Comparison of ENCODE assay signal across 20 cellular contexts in the genomic region with DNA sequence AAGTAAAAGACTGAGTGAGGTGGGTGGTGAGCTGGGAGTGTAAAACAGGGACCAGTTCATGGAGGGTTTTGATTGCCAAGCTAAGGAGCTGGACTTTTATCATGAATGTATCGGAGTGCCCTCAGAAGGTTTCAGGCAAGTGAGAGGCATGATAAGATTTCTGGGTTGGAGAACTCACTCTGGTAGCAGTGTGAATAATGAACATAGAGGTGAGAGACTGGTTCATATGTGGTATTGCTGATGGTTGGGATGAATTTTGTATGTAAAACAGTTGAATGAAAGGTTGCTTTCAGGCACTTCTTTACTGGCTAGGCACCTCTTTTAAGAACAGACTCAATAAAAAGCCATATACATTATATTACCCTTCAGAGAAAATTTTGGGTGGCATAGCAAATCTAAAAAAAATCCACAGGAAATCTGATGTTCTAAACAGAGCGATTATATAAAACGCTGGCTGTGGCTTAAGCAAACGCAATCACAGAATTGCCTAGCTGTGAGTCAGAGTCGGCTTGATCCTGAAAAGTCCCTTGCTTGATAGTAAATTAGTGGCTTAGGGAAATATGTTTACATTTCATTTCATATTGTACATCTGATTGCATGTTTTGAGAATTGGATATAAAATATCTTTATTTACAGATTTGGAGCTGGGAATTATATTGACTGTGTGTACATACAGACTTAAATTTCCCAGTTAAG.
DNase-seq lines count a peak whose midpoint lies in the region; ATAC-seq and TF ChIP-seq lines count a peak whose summit lies in the region.
"Had no signal": no experiment of that assay in that cellular context is flagged by ENCODE, and none has a peak within 500 bp of the region (broad histone marks: within the 10 kb centered on the region; RNA-seq: fewer than 3 reads in every experiment).

No MANE protein-coding gene starts in this region.

- DNase-seq in AG20443 (ENCODE audit: low spot score) (peak; percentile 21), IMR-90 (peak; percentile 88), astrocyte of the spinal cord (ENCODE audit: low read depth, low spot score) (peak; percentile 72), memory B cell (ENCODE audit: low spot score in 2 of 2) (no peak), AML-193 (lab: John Stamatoyannopoulos, UW) (no peak), SK-N-DZ (ENCODE audit: low spot score) (no peak), posterior vena cava (ENCODE audit: low spot score) (no peak), ACHN (no peak)
- DNase-seq: activated CD8-positive, alpha-beta T cell treated with anti-CD3 and anti-CD28 coated beads for 36 hours; activated gamma-delta T cell; BE2C; GDM1; H9; NCI-H1048; NCI-H345; stimulated activated CD8-positive, alpha-beta memory T cell treated with anti-CD3 and anti-CD28 coated beads, Interleukin-4, amount 100 ng/mL, for 48 hours; T-helper 9 cell; uterus had no signal

- POLR2A ChIA-PET in IMR-90 (lab: Charles Lee; ENCODE audit: unreplicated experiment): no interaction called here

- in situ Hi-C loops in IMR-90 (cut with MboI; ENCODE audit: low sequenced_read_pairs) (no loop called here), astrocyte of the spinal cord (cut with HindIII; ENCODE audit: low sequenced_read_pairs) (no loop called here), ACHN (cut with HindIII; ENCODE audit: low pct_ligation_motif_present, low pct_unique_long_range_greater_than_20kb, low sequenced_read_pairs) (no loop called here)

- H2BK120ac ChIP-seq in IMR-90 (ENCODE audit: low read depth, low read length): peak overlapping the region; percentile 86

- H4K91ac ChIP-seq in IMR-90 (ENCODE audit: insufficient read depth, low read depth, low read length): peak overlapping the region; percentile 73

- H3K27me3 ChIP-seq in IMR-90 (ENCODE audit: control insufficient read depth, insufficient read depth, low read length): no peaks in the 10 kb centered on the region
- H3K27me3 ChIP-seq: BE2C, uterus had no signal

- peak overlapping the region; percentile 89 for H2BK15ac ChIP-seq in IMR-90 (ENCODE audit: low read depth, low read length)

- no peaks in the 10 kb centered on the region for H4K20me1 ChIP-seq in IMR-90 (ENCODE audit: insufficient read depth, low read length)

- no peak overlapping the region for H2AK9ac ChIP-seq in IMR-90 (replicated peaks; ENCODE audit: low read depth, low read length, poor library complexity)

- no peak overlapping the region for H2AFZ ChIP-seq in IMR-90 (replicated peaks; ENCODE audit: low read length, poor library complexity)
- H2AFZ ChIP-seq: parathyroid adenoma had no signal

- peak overlapping the region; percentile 79 for H3K4ac ChIP-seq in IMR-90 (ENCODE audit: low read depth, low read length)

- CTCF ChIA-PET in IMR-90 (lab: Yijun Ruan, JAX): interaction anchor here (0.6 to 2.0 kb wide), 5 partner anchors 31 to 1033 kb away, joined by 3 to 5 read pairs (median 4); no protein-coding TSS in a partner anchor

- no TSS peak for BruUV-seq in IMR-90 (replicated peaks; lab: Mats Ljungman, UMichigan)

- ATAC-seq in IMR-90 (ENCODE audit: low read depth) (peak; percentile 91), memory B cell (ENCODE audit: low read depth) (no peak)
- ATAC-seq: activated CD8-positive, alpha-beta T cell treated with anti-CD3 and anti-CD28 coated beads for 36 hours had no signal

- no peaks in the 10 kb centered on the region for H3K27me3 Mint-ChIP-seq in memory B cell
- H3K27me3 Mint-ChIP-seq: activated CD8-positive, alpha-beta T cell treated with anti-CD3 and anti-CD28 coated beads for 36 hours had no signal

- peaks cover 7% of the 10 kb centered on the region for H3K36me3 Mint-ChIP-seq in memory B cell
- H3K36me3 Mint-ChIP-seq: mesothelial cell of epicardium had no signal

- peak overlapping the region; percentile 18 for H3K27ac Mint-ChIP-seq in memory B cell
- H3K27ac Mint-ChIP-seq: activated CD8-positive, alpha-beta T cell treated with anti-CD3 and anti-CD28 coated beads for 36 hours; H9; mesothelial cell of epicardium had no signal

- TF ChIP-seq RAD21 in IMR-90 (IDR thresholded peaks at IDR 0.05; ENCODE audit: low read length): no peak

- H3K4me2 ChIP-seq in IMR-90 (ENCODE audit: low read depth, low read length): peak overlapping the region; percentile 44; the same call in 1 of the 2 replicates

- peak overlapping the region; percentile 20 for H2AK5ac ChIP-seq in IMR-90 (ENCODE audit: low read depth, low read length)

- H3K27ac ChIP-seq in IMR-90 (ENCODE audit: insufficient read depth, low read length): peak overlapping the region; percentile 25; the same call in 1 of the 2 replicates
- H3K27ac ChIP-seq: parathyroid adenoma, uterus had no signal

- H3K23ac ChIP-seq in IMR-90 (ENCODE audit: low read depth, low read length): peak overlapping the region; percentile 78

- peaks cover 13% of the 10 kb centered on the region for H3K4me1 ChIP-seq in IMR-90 (ENCODE audit: control insufficient read depth, insufficient read depth, low read length)
- H3K4me1 ChIP-seq: BE2C, parathyroid adenoma, uterus had no signal

- H3K9ac ChIP-seq in IMR-90 (ENCODE audit: low read depth, low read length): peak overlapping the region; percentile 19; the same call in 1 of the 2 replicates
- H3K9ac ChIP-seq: parathyroid adenoma had no signal

- peaks cover 28% of the 10 kb centered on the region for H3K4me1 Mint-ChIP-seq in memory B cell
- H3K4me1 Mint-ChIP-seq: mesothelial cell of epicardium had no signal

- H3K14ac ChIP-seq in IMR-90 (replicated peaks; ENCODE audit: low read depth, low read length): peak overlapping the region; percentile 49

- intact Hi-C loops in IMR-90 (cut with micrococcal nuclease) (loop anchor here (10.0 kb wide), 1 partner anchor 1028 kb away; no protein-coding TSS in a partner anchor), posterior vena cava (cut with DNase I) (loop anchor here in 1 of 2 donors (1.0 kb wide), 1 partner anchor 43 kb away; no protein-coding TSS in a partner anchor)

- H3K36me3 ChIP-seq in IMR-90 (ENCODE audit: control insufficient read depth, insufficient read depth, low read length): no peaks in the 10 kb centered on the region
- H3K36me3 ChIP-seq: BE2C, uterus had no signal

- H3K9me3 Mint-ChIP-seq in memory B cell: no peaks in the 10 kb centered on the region
- H3K9me3 Mint-ChIP-seq: activated CD8-positive, alpha-beta T cell treated with anti-CD3 and anti-CD28 coated beads for 36 hours; H9; mesothelial cell of epicardium had no signal

- H3K79me1 ChIP-seq in IMR-90 (ENCODE audit: low read depth in 1 of 2, low read length in 2 of 2): no peaks in the 10 kb centered on the region

- H3K4me3 ChIP-seq in IMR-90 (ENCODE audit: insufficient read depth, low read depth, low read length) (no peak overlapping the region), astrocyte of the spinal cord (ENCODE audit: low read depth, low read length) (no peak overlapping the region)
- H3K4me3 ChIP-seq: uterus had no signal

- H3K56ac ChIP-seq in IMR-90 (ENCODE audit: extremely low read depth, insufficient read depth, low read length): peak overlapping the region; percentile 37; the same call in 1 of the 2 replicates

- H3K9me1 ChIP-seq in IMR-90 (ENCODE audit: insufficient read depth, low read length): peaks cover 16% of the 10 kb centered on the region

- peak overlapping the region; percentile 11 for H2BK5ac ChIP-seq in IMR-90 (ENCODE audit: low read depth, low read length, poor library complexity, severe bottlenecking)

- dilution Hi-C loops in IMR-90 (cut with HindIII; ENCODE audit: low sequenced_read_pairs, unreplicated experiment): no loop called here

- H4K5ac ChIP-seq in IMR-90 (ENCODE audit: low read depth, low read length): peak overlapping the region; percentile 91; the same call in 1 of the 2 replicates

- no peak overlapping the region for H3K4me3 Mint-ChIP-seq in memory B cell
- H3K4me3 Mint-ChIP-seq: activated CD8-positive, alpha-beta T cell treated with anti-CD3 and anti-CD28 coated beads for 36 hours; H9; mesothelial cell of epicardium had no signal

- peak overlapping the region; percentile 94; the same call in 1 of the 2 replicates for H3K18ac ChIP-seq in IMR-90 (ENCODE audit: low read depth, low read length)

- H3K9me3 ChIP-seq in IMR-90 (ENCODE audit: control insufficient read depth, insufficient read depth, low read length): no peaks in the 10 kb centered on the region
- H3K9me3 ChIP-seq: BE2C, uterus had no signal

- no peak for TF ChIP-seq POLR2A in IMR-90 (IDR thresholded peaks at IDR 0.05; ENCODE audit: low read depth, low read length)

- H2BK20ac ChIP-seq in IMR-90 (ENCODE audit: low read depth, low read length): peak overlapping the region; percentile 92

- TF ChIP-seq CTCF in IMR-90 (conservative IDR thresholded peaks at IDR 0.05; ENCODE audit: low read depth, low read length) (no peak), astrocyte of the spinal cord (IDR thresholded peaks at IDR 0.05; ENCODE audit: low read depth, low read length) (no peak)

- peak overlapping the region; percentile 30 to 61 for H4K8ac ChIP-seq in IMR-90 (ENCODE audit: low read depth in 2 of 2, low read length in 2 of 2)

- WGBS in IMR-90 (ENCODE audit: extremely low coverage in 2 of 2, insufficient read length in 1 of 2), 2 experiments: 100% methylated on average over 1 of the region's 5 CpGs; no CpG with 5 or more reads in 1 of the 2 experiments

TF ChIP-seq in IMR-90, 13 proteins besides CTCF, POLR2A, EP300 and RAD21:
- TF ChIP-seq, protein P1, sequence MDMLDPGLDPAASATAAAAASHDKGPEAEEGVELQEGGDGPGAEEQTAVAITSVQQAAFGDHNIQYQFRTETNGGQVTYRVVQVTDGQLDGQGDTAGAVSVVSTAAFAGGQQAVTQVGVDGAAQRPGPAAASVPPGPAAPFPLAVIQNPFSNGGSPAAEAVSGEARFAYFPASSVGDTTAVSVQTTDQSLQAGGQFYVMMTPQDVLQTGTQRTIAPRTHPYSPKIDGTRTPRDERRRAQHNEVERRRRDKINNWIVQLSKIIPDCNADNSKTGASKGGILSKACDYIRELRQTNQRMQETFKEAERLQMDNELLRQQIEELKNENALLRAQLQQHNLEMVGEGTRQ (IDR thresholded peaks at IDR 0.05; ENCODE audit: low read depth, low read length): no peak
- TF ChIP-seq NFE2L2 (IDR thresholded peaks at IDR 0.05; ENCODE audit: low read depth, low read length) (no peak), SMC3 (IDR thresholded peaks at IDR 0.05; ENCODE audit: low read depth, low read length) (no peak), RFX5 (IDR thresholded peaks at IDR 0.05; ENCODE audit: low read depth, low read length) (no peak), FOS (IDR thresholded peaks at IDR 0.05; ENCODE audit: low read depth, low read length) (peak; percentile 80; the same call in 1 of the 2 replicates), CEBPB (IDR thresholded peaks at IDR 0.05; ENCODE audit: low read depth, low read length) (peak; percentile 87)

Comparison
In these comparisons a context has a peak if more than half of its experiments do, and no peak if none do; other contexts are left out.
1. DNase-seq: peak in AG20443 (single experiment), IMR-90 (single experiment) and astrocyte of the spinal cord (single experiment); none in memory B cell (0 of 2), AML-193 (0 of 2), SK-N-DZ (single experiment), posterior vena cava (single experiment) and ACHN (single experiment).